In genomic region chr22:19565921-19566598, GRCh38 we compare ENCODE assay signal across 22 cellular contexts. TPM values are rescaled to one million over a fixed set of nuclear protein-coding genes. Genes with fewer than 3 reads are reported as not detected.
A peak's percentile ranks its signal among the peaks of the same experiment; 100 is the strongest.
DNase-seq lines count a peak whose midpoint lies in the region; FAIRE-seq and TF ChIP-seq lines count a peak whose summit lies in the region.
"Had no signal": no experiment of that assay in that cellular context is flagged by ENCODE, and none has a peak within 500 bp of the region (broad histone marks: within the 10 kb centered on the region; RNA-seq: fewer than 3 reads in every experiment).

No MANE protein-coding gene starts in this region.

- H3K9me3 ChIP-seq in endothelial cell of umbilical vein (replicated peaks; ENCODE audit: control insufficient read depth, insufficient read depth, low read length) (no peaks in the 10 kb centered on the region), neutrophil (no peaks in the 10 kb centered on the region), MG63 (no peaks in the 10 kb centered on the region)
- H3K9me3 ChIP-seq: adrenal gland, ovary, tibial artery had no signal

- H3K27ac Mint-ChIP-seq in chondrocyte (ENCODE audit: unreplicated experiment), result no peak overlapping the region
- H3K27ac Mint-ChIP-seq: activated T-helper 17 cell treated with anti-CD3 and anti-CD28 coated beads, Interleukin-2, amount 50 U/mL, for 72 hours had no signal

- no peak overlapping the region for H3K4me3 Mint-ChIP-seq in chondrocyte (ENCODE audit: unreplicated experiment)
- H3K4me3 Mint-ChIP-seq: activated T-helper 17 cell treated with anti-CD3 and anti-CD28 coated beads, Interleukin-2, amount 50 U/mL, for 72 hours had no signal

- H3K4me3 ChIP-seq in endothelial cell of umbilical vein (replicated peaks in 1 of 3; ENCODE audit: insufficient read depth in 1 of 3, low read depth in 1 of 3, low read length in 3 of 3) (no peak overlapping the region), neutrophil (ENCODE audit: low read depth in 1 of 2, low read length in 1 of 2) (no peak overlapping the region), MG63 (no peak overlapping the region)
- H3K4me3 ChIP-seq: adrenal gland, ovary, PC-9, skin epidermis, tibial artery had no signal

- FAIRE-seq in endothelial cell of umbilical vein (lab: Jason Lieb, UNC), result peak; percentile 97
- FAIRE-seq: kidney had no signal

- H3K4me1 ChIP-seq in endothelial cell of umbilical vein (ENCODE audit: control insufficient read depth, extremely low read depth, insufficient read depth, low read length) (peaks cover 40% of the 10 kb centered on the region), neutrophil (ENCODE audit: control insufficient read depth in 1 of 2, insufficient read depth in 1 of 2, low read depth in 1 of 2, low read length in 1 of 2) (peaks cover 12 to 14% of the 10 kb centered on the region in 2 experiments)
- H3K4me1 ChIP-seq: adrenal gland, tibial artery had no signal

- peak overlapping the region; percentile 43 for H3K4me2 ChIP-seq in endothelial cell of umbilical vein (ENCODE audit: insufficient read depth, low read length)
- H3K4me2 ChIP-seq: PC-9 had no signal

- no peak overlapping the region for H2AFZ ChIP-seq in endothelial cell of umbilical vein (ENCODE audit: low read depth, low read length)
- H2AFZ ChIP-seq: PC-9 had no signal

- peaks cover 10% of the 10 kb centered on the region for H3K9me3 Mint-ChIP-seq in chondrocyte (ENCODE audit: low read depth)
- H3K9me3 Mint-ChIP-seq: activated T-helper 17 cell treated with anti-CD3 and anti-CD28 coated beads, Interleukin-2, amount 50 U/mL, for 72 hours had no signal

- no peak for TF ChIP-seq POLR2A in endothelial cell of umbilical vein (IDR thresholded peaks at IDR 0.05; ENCODE audit: low read depth, low read length)

- DNase-seq in EL (peak; percentile 16), NCI-H69 (lab: John Stamatoyannopoulos, UW) (peak; percentile 25), endothelial cell of umbilical vein (ENCODE audit: low read depth, low spot score) (peak; percentile 98), Kasumi-1 (lab: John Stamatoyannopoulos, UW) (no peak), HK-2 (ENCODE audit: unreplicated experiment) (no peak), chondrocyte (ENCODE audit: low spot score) (no peak), MG63 (no peak)
- DNase-seq: adrenal gland, HCEC 1CT, kidney, MM.1S, NCI-H2029 treated with DMSO at 0.1 percent for 48 hours, NCI-H524 treated with DMSO at 0.1 percent for 48 hours, PC-9, SW 1271 had no signal

- no peaks in the 10 kb centered on the region for H3K4me1 Mint-ChIP-seq in chondrocyte (ENCODE audit: low read depth)

- H3K9ac ChIP-seq in endothelial cell of umbilical vein (replicated peaks; ENCODE audit: extremely low read depth, insufficient read depth, low read length), result peak overlapping the region; percentile 32

- intact Hi-C loops in endothelial cell of umbilical vein (cut with micrococcal nuclease), result loop anchor here (1.0 kb wide), 4 partner anchors 10 to 83 kb away; partner anchors contain the start of gene CLDN5

- POLR2A ChIA-PET in endothelial cell of umbilical vein (lab: Charles Lee), result interaction anchor here (0.6 to 1.3 kb wide), 3 partner anchors 11 to 42 kb away, joined by 3 to 4 read pairs (median 3); no protein-coding TSS in a partner anchor

- H3K27ac ChIP-seq in endothelial cell of umbilical vein (ENCODE audit: insufficient read depth, low read depth, low read length), result peak overlapping the region; percentile 88
- H3K27ac ChIP-seq in neutrophil, result peak overlapping the region; percentile 26
- H3K27ac ChIP-seq: adrenal gland, ovary, PC-9, tibial artery had no signal

- no peaks in the 10 kb centered on the region for H4K20me1 ChIP-seq in endothelial cell of umbilical vein (replicated peaks; ENCODE audit: control insufficient read depth, extremely low read depth, insufficient read depth, low read length)

- no TSS peak for BruUV-seq in endothelial cell of umbilical vein (replicated peaks; lab: Mats Ljungman, UMichigan)

- TF ChIP-seq CTCF in endothelial cell of umbilical vein (IDR thresholded peaks at IDR 0.05; ENCODE audit: extremely low read depth in 1 of 2, insufficient read depth in 1 of 2, low read depth in 1 of 2, low read length in 2 of 2) (no peak), neutrophil (IDR thresholded peaks at IDR 0.05) (no peak), chondrocyte (IDR thresholded peaks at IDR 0.05) (no peak)

- no peaks in the 10 kb centered on the region for H3K9me1 ChIP-seq in endothelial cell of umbilical vein (replicated peaks; ENCODE audit: control insufficient read depth, extremely low read depth, insufficient read depth, low read length)

- CTCF ChIA-PET in endothelial cell of umbilical vein (lab: Charles Lee), result interaction anchor here (0.9 to 1.8 kb wide), 9 partner anchors 11 to 266 kb away, joined by 3 to 12 read pairs (median 4); no protein-coding TSS in a partner anchor

- no peaks in the 10 kb centered on the region for H3K27me3 ChIP-seq in endothelial cell of umbilical vein (ENCODE audit: control insufficient read depth in 2 of 2, insufficient read depth in 2 of 2, low read length in 2 of 2)
- H3K27me3 ChIP-seq in neutrophil, result no peaks in the 10 kb centered on the region
- H3K27me3 ChIP-seq in MG63, result 0 out of 2 replicates have a peak, but pooled peaks cover 2% of the 10 kb centered on the region
- H3K27me3 ChIP-seq: adrenal gland, ovary had no signal

- peaks cover 8% of the 10 kb centered on the region for H3K36me3 Mint-ChIP-seq in chondrocyte (ENCODE audit: low read depth)

- dilution Hi-C loops in endothelial cell of umbilical vein (cut with MboI; ENCODE audit: extremely low pct_ligation_motif_present, low sequenced_read_pairs), result no loop called here

- H3K27me3 Mint-ChIP-seq in chondrocyte (ENCODE audit: low read depth), result peaks cover 9% of the 10 kb centered on the region

- no peaks in the 10 kb centered on the region for H3K36me3 ChIP-seq in endothelial cell of umbilical vein (ENCODE audit: control insufficient read depth in 2 of 2, extremely low read depth in 1 of 2, insufficient read depth in 2 of 2, low read length in 2 of 2)
- no peaks in the 10 kb centered on the region for H3K36me3 ChIP-seq in neutrophil
- no peaks in the 10 kb centered on the region for H3K36me3 ChIP-seq in MG63
- H3K36me3 ChIP-seq: adrenal gland, ovary, tibial artery had no signal

- no peaks in the 10 kb centered on the region for H3K79me2 ChIP-seq in endothelial cell of umbilical vein (ENCODE audit: control insufficient read depth, insufficient read depth, low read length)

TF ChIP-seq in endothelial cell of umbilical vein, 7 proteins besides CTCF, POLR2A, EP300 and RAD21:
- TF ChIP-seq, protein P1, sequence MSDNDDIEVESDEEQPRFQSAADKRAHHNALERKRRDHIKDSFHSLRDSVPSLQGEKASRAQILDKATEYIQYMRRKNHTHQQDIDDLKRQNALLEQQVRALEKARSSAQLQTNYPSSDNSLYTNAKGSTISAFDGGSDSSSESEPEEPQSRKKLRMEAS (IDR thresholded peaks at IDR 0.05; ENCODE audit: insufficient read depth, insufficient read length), result no peak
- TF ChIP-seq JUN (IDR thresholded peaks at IDR 0.05; ENCODE audit: borderline replicate concordance, insufficient read depth, insufficient read length, low read depth) (peak; percentile 95), FOS (IDR thresholded peaks at IDR 0.05; ENCODE audit: borderline replicate concordance, insufficient read depth, low read length) (peak; percentile 93), POLR2AphosphoS5 (IDR thresholded peaks at IDR 0.05; ENCODE audit: insufficient read depth, low read depth, low read length) (peak; percentile 78), GATA2 (IDR thresholded peaks at IDR 0.05; ENCODE audit: insufficient read depth, insufficient read length, low read depth, low read length) (peak; percentile 62), EZH2 (IDR thresholded peaks at IDR 0.05; ENCODE audit: borderline replicate concordance, low read depth, low read length, severe bottlenecking) (no peak), MYC (IDR thresholded peaks at IDR 0.05; ENCODE audit: low read depth, low read length) (no peak)

RNA-seq across cellular contexts. Expression of gene CLDN5, which starts 41.9 kb away (rescaled TPM):
- 165 and 198 TPM in 2 replicates for total RNA-seq in endothelial cell of umbilical vein
- polyA plus RNA-seq in endothelial cell of umbilical vein, result 252 and 295 TPM in 2 replicates
- polyA plus RNA-seq in endothelial cell of umbilical vein (2011; cell fraction: cytosol; rRNA removed), result 89.2 and 151 TPM in 2 replicates
- 50.1 and 55.8 TPM in 2 replicates for polyA plus RNA-seq in endothelial cell of umbilical vein (2011; cell fraction: nucleus; rRNA removed)
- polyA plus RNA-seq in endothelial cell of umbilical vein (2012), result 50.1 and 57.2 TPM in 2 replicates
- polyA minus RNA-seq in endothelial cell of umbilical vein, result 41.2 and 60.9 TPM in 2 replicates
- not detected for polyA minus RNA-seq in endothelial cell of umbilical vein (2011; cell fraction: cytosol; rRNA and poly(A)+ RNA removed)
- 17.7 and 35.2 TPM in 2 replicates for polyA minus RNA-seq in endothelial cell of umbilical vein (2011; cell fraction: nucleus; rRNA and poly(A)+ RNA removed)
- total RNA-seq in chondrocyte, result not detected in 3 replicates
- not detected in 2 replicates for total RNA-seq in MG63 (2014; rRNA removed; shearing (Covaris generic); ENCODE audit: low replicate concordance)
- total RNA-seq: activated CD8-positive, alpha-beta memory T cell treated with anti-CD3 and anti-CD28 coated beads for 36 hours; HT1080; PC-9 had no signal

Comparison
In these comparisons a context has a peak if more than half of its experiments do, and no peak if none do; other contexts are left out.
1. DNase-seq: peak in EL (single experiment), NCI-H69 (single experiment) and endothelial cell of umbilical vein (single experiment); none in Kasumi-1 (0 of 2), HK-2 (single experiment), chondrocyte (single experiment) and MG63 (single experiment).
2. RNA of gene CLDN5, which starts 41.9 kb away (total RNA-seq): 165 to 198 TPM in endothelial cell of umbilical vein; not detected in chondrocyte and not detected in MG63; every median in the first group is over 100 times any median in the second.